In the genomic region with DNA sequence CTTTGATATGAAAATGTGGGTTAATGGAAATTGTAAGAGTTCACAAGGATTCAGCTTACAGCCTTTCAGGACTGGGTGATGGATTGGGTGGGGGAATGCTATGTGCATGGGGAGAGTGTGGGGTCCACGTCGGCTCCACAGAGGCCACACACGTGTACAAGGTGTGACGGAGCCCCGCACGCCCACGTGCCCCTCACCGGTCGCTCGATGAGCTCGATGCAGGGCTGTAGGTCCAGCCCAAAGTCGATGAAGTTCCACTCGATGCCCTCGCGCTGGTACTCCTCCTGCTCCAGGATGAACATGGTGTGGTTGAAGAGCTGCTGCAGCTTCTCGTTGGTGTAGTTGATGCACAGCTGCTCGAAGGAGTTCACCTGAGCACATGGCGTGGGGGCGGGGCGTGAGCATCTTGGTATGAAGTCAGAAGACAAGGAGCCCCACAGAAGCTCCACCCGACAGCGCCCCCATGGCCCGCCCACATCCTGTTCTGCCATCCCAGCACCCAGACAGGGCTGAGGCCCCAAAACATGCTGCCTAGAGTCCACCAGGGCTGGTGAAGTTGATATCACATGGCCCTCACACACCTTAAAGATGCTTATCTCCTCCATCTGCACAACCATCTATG, we compare ENCODE assay signal across 1 cellular context.
A peak's percentile ranks its signal among the peaks of the same experiment; 100 is the strongest.
TF ChIP-seq lines count a peak whose summit lies in the region.

No MANE protein-coding gene starts in this region.

TF ChIP-seq in H1, 55 proteins besides CTCF, POLR2A, EP300 and RAD21 (continued from another document):
- TF ChIP-seq, protein P1, sequence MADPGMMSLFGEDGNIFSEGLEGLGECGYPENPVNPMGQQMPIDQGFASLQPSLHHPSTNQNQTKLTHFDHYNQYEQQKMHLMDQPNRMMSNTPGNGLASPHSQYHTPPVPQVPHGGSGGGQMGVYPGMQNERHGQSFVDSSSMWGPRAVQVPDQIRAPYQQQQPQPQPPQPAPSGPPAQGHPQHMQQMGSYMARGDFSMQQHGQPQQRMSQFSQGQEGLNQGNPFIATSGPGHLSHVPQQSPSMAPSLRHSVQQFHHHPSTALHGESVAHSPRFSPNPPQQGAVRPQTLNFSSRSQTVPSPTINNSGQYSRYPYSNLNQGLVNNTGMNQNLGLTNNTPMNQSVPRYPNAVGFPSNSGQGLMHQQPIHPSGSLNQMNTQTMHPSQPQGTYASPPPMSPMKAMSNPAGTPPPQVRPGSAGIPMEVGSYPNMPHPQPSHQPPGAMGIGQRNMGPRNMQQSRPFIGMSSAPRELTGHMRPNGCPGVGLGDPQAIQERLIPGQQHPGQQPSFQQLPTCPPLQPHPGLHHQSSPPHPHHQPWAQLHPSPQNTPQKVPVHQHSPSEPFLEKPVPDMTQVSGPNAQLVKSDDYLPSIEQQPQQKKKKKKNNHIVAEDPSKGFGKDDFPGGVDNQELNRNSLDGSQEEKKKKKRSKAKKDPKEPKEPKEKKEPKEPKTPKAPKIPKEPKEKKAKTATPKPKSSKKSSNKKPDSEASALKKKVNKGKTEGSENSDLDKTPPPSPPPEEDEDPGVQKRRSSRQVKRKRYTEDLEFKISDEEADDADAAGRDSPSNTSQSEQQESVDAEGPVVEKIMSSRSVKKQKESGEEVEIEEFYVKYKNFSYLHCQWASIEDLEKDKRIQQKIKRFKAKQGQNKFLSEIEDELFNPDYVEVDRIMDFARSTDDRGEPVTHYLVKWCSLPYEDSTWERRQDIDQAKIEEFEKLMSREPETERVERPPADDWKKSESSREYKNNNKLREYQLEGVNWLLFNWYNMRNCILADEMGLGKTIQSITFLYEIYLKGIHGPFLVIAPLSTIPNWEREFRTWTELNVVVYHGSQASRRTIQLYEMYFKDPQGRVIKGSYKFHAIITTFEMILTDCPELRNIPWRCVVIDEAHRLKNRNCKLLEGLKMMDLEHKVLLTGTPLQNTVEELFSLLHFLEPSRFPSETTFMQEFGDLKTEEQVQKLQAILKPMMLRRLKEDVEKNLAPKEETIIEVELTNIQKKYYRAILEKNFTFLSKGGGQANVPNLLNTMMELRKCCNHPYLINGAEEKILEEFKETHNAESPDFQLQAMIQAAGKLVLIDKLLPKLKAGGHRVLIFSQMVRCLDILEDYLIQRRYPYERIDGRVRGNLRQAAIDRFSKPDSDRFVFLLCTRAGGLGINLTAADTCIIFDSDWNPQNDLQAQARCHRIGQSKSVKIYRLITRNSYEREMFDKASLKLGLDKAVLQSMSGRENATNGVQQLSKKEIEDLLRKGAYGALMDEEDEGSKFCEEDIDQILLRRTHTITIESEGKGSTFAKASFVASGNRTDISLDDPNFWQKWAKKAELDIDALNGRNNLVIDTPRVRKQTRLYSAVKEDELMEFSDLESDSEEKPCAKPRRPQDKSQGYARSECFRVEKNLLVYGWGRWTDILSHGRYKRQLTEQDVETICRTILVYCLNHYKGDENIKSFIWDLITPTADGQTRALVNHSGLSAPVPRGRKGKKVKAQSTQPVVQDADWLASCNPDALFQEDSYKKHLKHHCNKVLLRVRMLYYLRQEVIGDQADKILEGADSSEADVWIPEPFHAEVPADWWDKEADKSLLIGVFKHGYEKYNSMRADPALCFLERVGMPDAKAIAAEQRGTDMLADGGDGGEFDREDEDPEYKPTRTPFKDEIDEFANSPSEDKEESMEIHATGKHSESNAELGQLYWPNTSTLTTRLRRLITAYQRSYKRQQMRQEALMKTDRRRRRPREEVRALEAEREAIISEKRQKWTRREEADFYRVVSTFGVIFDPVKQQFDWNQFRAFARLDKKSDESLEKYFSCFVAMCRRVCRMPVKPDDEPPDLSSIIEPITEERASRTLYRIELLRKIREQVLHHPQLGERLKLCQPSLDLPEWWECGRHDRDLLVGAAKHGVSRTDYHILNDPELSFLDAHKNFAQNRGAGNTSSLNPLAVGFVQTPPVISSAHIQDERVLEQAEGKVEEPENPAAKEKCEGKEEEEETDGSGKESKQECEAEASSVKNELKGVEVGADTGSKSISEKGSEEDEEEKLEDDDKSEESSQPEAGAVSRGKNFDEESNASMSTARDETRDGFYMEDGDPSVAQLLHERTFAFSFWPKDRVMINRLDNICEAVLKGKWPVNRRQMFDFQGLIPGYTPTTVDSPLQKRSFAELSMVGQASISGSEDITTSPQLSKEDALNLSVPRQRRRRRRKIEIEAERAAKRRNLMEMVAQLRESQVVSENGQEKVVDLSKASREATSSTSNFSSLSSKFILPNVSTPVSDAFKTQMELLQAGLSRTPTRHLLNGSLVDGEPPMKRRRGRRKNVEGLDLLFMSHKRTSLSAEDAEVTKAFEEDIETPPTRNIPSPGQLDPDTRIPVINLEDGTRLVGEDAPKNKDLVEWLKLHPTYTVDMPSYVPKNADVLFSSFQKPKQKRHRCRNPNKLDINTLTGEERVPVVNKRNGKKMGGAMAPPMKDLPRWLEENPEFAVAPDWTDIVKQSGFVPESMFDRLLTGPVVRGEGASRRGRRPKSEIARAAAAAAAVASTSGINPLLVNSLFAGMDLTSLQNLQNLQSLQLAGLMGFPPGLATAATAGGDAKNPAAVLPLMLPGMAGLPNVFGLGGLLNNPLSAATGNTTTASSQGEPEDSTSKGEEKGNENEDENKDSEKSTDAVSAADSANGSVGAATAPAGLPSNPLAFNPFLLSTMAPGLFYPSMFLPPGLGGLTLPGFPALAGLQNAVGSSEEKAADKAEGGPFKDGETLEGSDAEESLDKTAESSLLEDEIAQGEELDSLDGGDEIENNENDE (IDR thresholded peaks at IDR 0.05; ENCODE audit: insufficient replicate concordance, low read length), result no peak
- TF ChIP-seq ZNF274 (IDR thresholded peaks at IDR 0.05; ENCODE audit: borderline replicate concordance, extremely low read depth, low read length), result no peak
- no peak for TF ChIP-seq SUZ12 (IDR thresholded peaks at IDR 0.05; ENCODE audit: low read length)
- TF ChIP-seq TEAD4 (IDR thresholded peaks at IDR 0.05; ENCODE audit: low read depth, low read length), result no peak
- TF ChIP-seq KDM1A (IDR thresholded peaks at IDR 0.05; ENCODE audit: borderline replicate concordance, low read length), result no peak
- TF ChIP-seq, protein P2, sequence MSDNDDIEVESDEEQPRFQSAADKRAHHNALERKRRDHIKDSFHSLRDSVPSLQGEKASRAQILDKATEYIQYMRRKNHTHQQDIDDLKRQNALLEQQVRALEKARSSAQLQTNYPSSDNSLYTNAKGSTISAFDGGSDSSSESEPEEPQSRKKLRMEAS (IDR thresholded peaks at IDR 0.05), result peak; percentile 77
- no peak for TF ChIP-seq RNF2 (IDR thresholded peaks at IDR 0.05; ENCODE audit: borderline replicate concordance, low read depth, low read length, missing control alignments, poor library complexity, severe bottlenecking)
- TF ChIP-seq SIRT6 (IDR thresholded peaks at IDR 0.05; ENCODE audit: low read length), result no peak
- no peak for TF ChIP-seq JUN (IDR thresholded peaks at IDR 0.05; ENCODE audit: low read depth, low read length)
- TF ChIP-seq SRF (IDR thresholded peaks at IDR 0.05; ENCODE audit: low read depth, low read length), result no peak
- no peak for TF ChIP-seq BRCA1 (IDR thresholded peaks at IDR 0.05; ENCODE audit: low read depth, low read length)
- no peak for TF ChIP-seq KDM4A (IDR thresholded peaks at IDR 0.05; ENCODE audit: low read depth, low read length, severe bottlenecking)
- no peak for TF ChIP-seq FOSL1 (IDR thresholded peaks at IDR 0.05; ENCODE audit: insufficient read depth, low read depth, low read length)
- TF ChIP-seq, protein P3, sequence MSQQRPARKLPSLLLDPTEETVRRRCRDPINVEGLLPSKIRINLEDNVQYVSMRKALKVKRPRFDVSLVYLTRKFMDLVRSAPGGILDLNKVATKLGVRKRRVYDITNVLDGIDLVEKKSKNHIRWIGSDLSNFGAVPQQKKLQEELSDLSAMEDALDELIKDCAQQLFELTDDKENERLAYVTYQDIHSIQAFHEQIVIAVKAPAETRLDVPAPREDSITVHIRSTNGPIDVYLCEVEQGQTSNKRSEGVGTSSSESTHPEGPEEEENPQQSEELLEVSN (IDR thresholded peaks at IDR 0.05), result peak; percentile 12; the same call in 1 of the 2 replicates
TF ChIP-seq in H1: peak in this region for 2.
